18 cellular contexts compared by ENCODE assay signal in the genomic region with DNA sequence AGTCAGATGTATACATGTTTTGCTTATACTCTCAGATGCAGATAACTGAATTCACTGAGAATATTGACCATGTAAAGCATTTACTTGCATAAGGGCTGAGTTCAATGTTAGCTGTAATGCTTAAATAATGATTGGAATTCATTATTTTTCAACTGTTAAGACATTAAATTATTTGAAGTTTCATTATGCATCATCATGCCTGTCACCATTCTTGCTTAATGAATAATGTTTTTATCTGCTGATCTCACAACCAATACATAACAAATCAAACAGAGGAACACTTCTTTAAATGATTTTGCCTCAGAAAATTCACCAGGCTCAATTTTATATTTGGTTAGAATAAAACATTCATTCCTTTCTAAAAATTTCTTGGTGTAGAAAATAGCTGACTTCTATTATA.
"Had no signal": no experiment of that assay in that cellular context is flagged by ENCODE, and none has a peak within 500 bp of the region (broad histone marks: within the 10 kb centered on the region; RNA-seq: fewer than 3 reads in every experiment).

No MANE protein-coding gene starts in this region.

- H3K9me3 ChIP-seq: mucosa of descending colon, pancreas had no signal

- H3K4me3 ChIP-seq: breast epithelium, hepatocyte, left ventricle myocardium inferior, mucosa of descending colon, pancreas, tibial artery had no signal

- H3K27ac ChIP-seq: breast epithelium, epithelial cell of prostate, hepatocyte, left ventricle myocardium inferior, pancreas, tibial artery had no signal

- H3K4me1 ChIP-seq: breast epithelium, left ventricle myocardium inferior, tibial artery had no signal

- H3K27me3 ChIP-seq: breast epithelium, hepatocyte, pancreas, tibial artery had no signal

- DNase-seq: activated CD4-positive, alpha-beta T cell treated with anti-CD3 and anti-CD28 coated beads, Interleukin-2, amount 10 ng/mL, durations not matched to agents 24 days and 14 days; activated CD4-positive, CD25-positive, alpha-beta regulatory T cell; activated CD8-positive, alpha-beta memory T cell treated with anti-CD3 and anti-CD28 coated beads for 24 hours; activated gamma-delta T cell treated with Interleukin-2 at 50 U/mL for 16 hours; anterior cingulate cortex; dermis blood vessel endothelial cell; effector memory CD8-positive, alpha-beta T cell; left ventricle myocardium inferior; mucosa of descending colon; naive thymus-derived CD4-positive, alpha-beta T cell; pancreas; stimulated activated CD4-positive, alpha-beta T cell treated with anti-CD3 and anti-CD28 coated beads, Interleukin-12 subunit alpha, Interleukin-12 subunit beta, amount 100 ng/mL, for 4 hours; stimulated activated CD4-positive, alpha-beta T cell treated with anti-CD3 and anti-CD28 coated beads, Interleukin-2, amount 100 ng/mL, for 24 hours; tibial artery had no signal

- ATAC-seq: effector memory CD8-positive, alpha-beta T cell; mucosa of descending colon; naive thymus-derived CD4-positive, alpha-beta T cell; pancreas; stimulated activated effector memory CD8-positive, alpha-beta T cell treated with anti-CD3 and anti-CD28 coated beads, Interleukin-12 subunit alpha, Interleukin-12 subunit beta, amount 100 ng/mL, for 72 hours had no signal

- H3K36me3 ChIP-seq: breast epithelium, left ventricle myocardium inferior, pancreas, tibial artery had no signal
